Comparison of ENCODE assay signal across 8 cellular contexts in genomic region chr18:79797518-79798345, GRCh38. TPM values are rescaled to one million over a fixed set of nuclear protein-coding genes. Genes with fewer than 3 reads are reported as not detected.
DNase-seq lines count a peak whose midpoint lies in the region; ATAC-seq and TF ChIP-seq lines count a peak whose summit lies in the region.

TSS of gene KCNG2 (plus strand) at chr18:79797938. CDS start at chr18:79863668, 65,730 bp downstream.

- no peaks in the 10 kb centered on the region for H3K79me2 ChIP-seq in mesendoderm (ENCODE audit: control insufficient read depth, insufficient read depth, low read length)

- no peak within 1 kb of the TSS for H2AK5ac ChIP-seq in mesendoderm (ENCODE audit: low read length)

- H3K27ac ChIP-seq in mesendoderm (ENCODE audit: low read depth, low read length): no peak within 1 kb of the TSS

- H2BK120ac ChIP-seq in mesendoderm (ENCODE audit: low read depth, low read length): no peak within 1 kb of the TSS

- H3K4ac ChIP-seq in mesendoderm (ENCODE audit: low read depth, low read length): no peak within 1 kb of the TSS

- no peak within 1 kb of the TSS for H2BK5ac ChIP-seq in mesendoderm (ENCODE audit: low read length)

- H3K4me3 ChIP-seq in GM08714 (ENCODE audit: low read length): peak within 1 kb of the TSS; percentile 8; the same call in 1 of the 2 replicates
- H3K4me3 ChIP-seq in LNCaP clone FGC (ENCODE audit: low read depth, low read length): no peak within 1 kb of the TSS
- H3K4me3 ChIP-seq in mesendoderm (ENCODE audit: low read length): no peak within 1 kb of the TSS

- H3K79me1 ChIP-seq in mesendoderm (ENCODE audit: low read length): no peaks in the 10 kb centered on the region

- no CpG with 5 or more reads among the region's 92 CpGs for WGBS in mesendoderm (ENCODE audit: extremely low coverage, insufficient coverage, low lambda C conversion rate)

- DNase-seq in LNCaP clone FGC (ENCODE audit: low read depth) (no peak), cerebellar cortex (ENCODE audit: low spot score) (peak; percentile 15), mesendoderm (peak; percentile 49), hippocampal formation (lab: John Stamatoyannopoulos, UW) (no peak), hepatic stellate cell (ENCODE audit: low spot score) (no peak)

- H3K36me3 ChIP-seq in mesendoderm (ENCODE audit: control insufficient read depth, insufficient read depth, low read length): no peaks in the 10 kb centered on the region

- H3K4me1 ChIP-seq in mesendoderm (ENCODE audit: control insufficient read depth, low read depth, low read length): no peaks in the 10 kb centered on the region

- H4K5ac ChIP-seq in mesendoderm (ENCODE audit: low read length): no peak within 1 kb of the TSS

- H3K56ac ChIP-seq in mesendoderm (ENCODE audit: low read length): peak within 1 kb of the TSS; percentile 25

- H3K4me2 ChIP-seq in mesendoderm (ENCODE audit: low read length): peak within 1 kb of the TSS; percentile 25

- H4K8ac ChIP-seq in mesendoderm (ENCODE audit: low read depth, low read length): no peak within 1 kb of the TSS

- H3K18ac ChIP-seq in mesendoderm (ENCODE audit: low read length): no peak within 1 kb of the TSS

- peak; percentile 54 for TF ChIP-seq CTCF in LNCaP clone FGC (IDR thresholded peaks at IDR 0.05; ENCODE audit: control insufficient read depth, extremely low read depth, insufficient read depth)

- H2BK15ac ChIP-seq in mesendoderm (replicated peaks; ENCODE audit: low read depth): no peak within 1 kb of the TSS

- no peak within 1 kb of the TSS for H3K9ac ChIP-seq in mesendoderm (ENCODE audit: low read length)

- ATAC-seq in GM18870 (IDR thresholded peaks at IDR 0.05; ENCODE audit: unreplicated experiment) (no peak), GM18517 (IDR thresholded peaks at IDR 0.05; ENCODE audit: unreplicated experiment) (no peak)

- H3K23ac ChIP-seq in mesendoderm (ENCODE audit: low read length): no peak within 1 kb of the TSS

- peaks cover 18% of the 10 kb centered on the region for H3K27me3 ChIP-seq in mesendoderm (ENCODE audit: insufficient read depth, low read length, poor library complexity)

RNA-seq across cellular contexts. Expression of gene KCNG2, which starts in this region (rescaled TPM):
- 0.04 TPM for polyA plus RNA-seq in mesendoderm (2013, experiment 1 of 2)
- not detected for polyA plus RNA-seq in mesendoderm (2013, experiment 2 of 2)

Comparison
In these comparisons a context has a peak if more than half of its experiments do, and no peak if none do; other contexts are left out.
1. DNase-seq: peak in cerebellar cortex (single experiment) and mesendoderm (single experiment); none in LNCaP clone FGC (single experiment), hippocampal formation (0 of 2) and hepatic stellate cell (single experiment).